Comparison of ENCODE assay signal across 11 cellular contexts in genomic region chr7:156556083-156556482, GRCh38.
"Had no signal": no experiment of that assay in that cellular context is flagged by ENCODE, and none has a peak within 500 bp of the region (broad histone marks: within the 10 kb centered on the region; RNA-seq: fewer than 3 reads in every experiment).

No MANE protein-coding gene starts in this region.

- H3K4me3 ChIP-seq: GM23248, GM23338, HAP-1 had no signal

- H3K36me3 ChIP-seq: HAP-1 had no signal

- H3K9me3 ChIP-seq: HAP-1 had no signal

- DNase-seq: GM23248, GOT3, H7, H9, HCEC 1CT, HFFc6 had no signal

- H3K4me1 ChIP-seq: HAP-1 had no signal

- FAIRE-seq: H1, H54 had no signal

- H3K27ac ChIP-seq: GM23248 had no signal

- H3K4me3 Mint-ChIP-seq: GM23338, H9, HFFc6 had no signal

- H3K4me2 ChIP-seq: GM23338 had no signal

- H3K9ac ChIP-seq: GM23248 had no signal

- H2AFZ ChIP-seq: GM23248, GM23338 had no signal

- H3K27ac Mint-ChIP-seq: GM23338, H9, HFFc6 had no signal

- ATAC-seq: GM23338, HCT116 had no signal
